ENCODE assay signal across 16 cellular contexts in genomic region chr9:137784641-137785513, GRCh38.
DNase-seq lines count a peak whose midpoint lies in the region; ATAC-seq and TF ChIP-seq lines count a peak whose summit lies in the region.
"Had no signal": no experiment of that assay in that cellular context is flagged by ENCODE, and none has a peak within 500 bp of the region (broad histone marks: within the 10 kb centered on the region; RNA-seq: fewer than 3 reads in every experiment).

No MANE protein-coding gene starts in this region.

- CTCF ChIA-PET in MCF 10A (lab: Yijun Ruan, JAX) = no interaction called here

- H3K9me3 Mint-ChIP-seq in MCF 10A (ENCODE audit: unreplicated experiment) (no peaks in the 10 kb centered on the region), memory B cell (no peaks in the 10 kb centered on the region)

- TF ChIP-seq POLR2A in breast epithelium (IDR thresholded peaks at IDR 0.05) = no peak

- H3K4me3 Mint-ChIP-seq in MCF 10A (ENCODE audit: unreplicated experiment) (no peak overlapping the region), memory B cell (no peak overlapping the region)
- H3K4me3 Mint-ChIP-seq: activated naive CD8-positive, alpha-beta T cell had no signal

- H3K4me1 ChIP-seq in breast epithelium = no peaks in the 10 kb centered on the region
- no peaks in the 10 kb centered on the region for H3K4me1 ChIP-seq in RWPE2 (ENCODE audit: insufficient read depth, poor library complexity, severe bottlenecking)
- H3K4me1 ChIP-seq in upper lobe of right lung = no peaks in the 10 kb centered on the region
- H3K4me1 ChIP-seq: esophagus muscularis mucosa had no signal

- no peak for DNase-seq in MCF 10A (ENCODE audit: unreplicated experiment)
- DNase-seq in breast epithelium (ENCODE audit: low spot score in 2 of 2) = no peak
- DNase-seq in RWPE2 (ENCODE audit: low spot score) = peak; percentile 46
- DNase-seq in memory B cell (ENCODE audit: low spot score in 2 of 2) = no peak
- DNase-seq in upper lobe of right lung = peak; percentile 54
- no peak for DNase-seq in UCSD-AML1 (lab: John Stamatoyannopoulos, UW; ENCODE audit: unreplicated experiment)
- DNase-seq: activated CD4-positive, CD25-positive, alpha-beta regulatory T cell treated with anti-CD3 and anti-CD28 coated beads, Interleukin-2, amount 50 U/mL, for 72 hours; NCI-H526 treated with DMSO at 0.1 percent for 48 hours; occipital lobe; stimulated activated CD4-positive, alpha-beta T cell treated with anti-CD3 and anti-CD28 coated beads, Interleukin-2, amount 100 ng/mL, for 24 hours had no signal

- H3K27ac Mint-ChIP-seq in MCF 10A (ENCODE audit: low read depth, unreplicated experiment) = peak overlapping the region; percentile 31
- peak overlapping the region; percentile 75 for H3K27ac Mint-ChIP-seq in memory B cell
- H3K27ac Mint-ChIP-seq: activated naive CD8-positive, alpha-beta T cell had no signal

- BruUV-seq in MCF 10A (replicated peaks; lab: Mats Ljungman, UMichigan) = no TSS peak

- H3K27me3 Mint-ChIP-seq in MCF 10A (ENCODE audit: insufficient read depth, unreplicated experiment) (no peaks in the 10 kb centered on the region), memory B cell (no peaks in the 10 kb centered on the region)
- H3K27me3 Mint-ChIP-seq: activated naive CD8-positive, alpha-beta T cell had no signal

- H3K36me3 ChIP-seq in breast epithelium = no peaks in the 10 kb centered on the region
- peaks cover 38% of the 10 kb centered on the region for H3K36me3 ChIP-seq in RWPE2 (ENCODE audit: low read depth)
- peaks cover 48% of the 10 kb centered on the region for H3K36me3 ChIP-seq in upper lobe of right lung

- no peaks in the 10 kb centered on the region for H3K27me3 ChIP-seq in breast epithelium
- H3K27me3 ChIP-seq in RWPE2 (ENCODE audit: insufficient read depth, poor library complexity, severe bottlenecking) = no peaks in the 10 kb centered on the region
- no peaks in the 10 kb centered on the region for H3K27me3 ChIP-seq in upper lobe of right lung
- H3K27me3 ChIP-seq: esophagus muscularis mucosa, left lung had no signal

- H3K9me3 ChIP-seq in breast epithelium (no peaks in the 10 kb centered on the region), RWPE2 (ENCODE audit: severe bottlenecking) (no peaks in the 10 kb centered on the region), upper lobe of right lung (no peaks in the 10 kb centered on the region)
- H3K9me3 ChIP-seq: esophagus muscularis mucosa, left lung had no signal

- H3K27ac ChIP-seq in breast epithelium (no peak overlapping the region), RWPE2 (ENCODE audit: poor library complexity, severe bottlenecking) (no peak overlapping the region), upper lobe of right lung (no peak overlapping the region)
- H3K27ac ChIP-seq: esophagus muscularis mucosa, left lung had no signal

- POLR2A ChIA-PET in MCF 10A (lab: Yijun Ruan, JAX) = no interaction called here

- intact Hi-C loops in MCF 10A (cut with micrococcal nuclease) (no loop called here), breast epithelium (cut with DNase I; ENCODE audit: low total_unique reads) (no loop called here), upper lobe of right lung (cut with DNase I) (no loop called here)

- H3K4me1 Mint-ChIP-seq in MCF 10A (ENCODE audit: insufficient read depth, unreplicated experiment) (no peaks in the 10 kb centered on the region), memory B cell (peaks cover 8% of the 10 kb centered on the region)

- H3K36me3 Mint-ChIP-seq in MCF 10A (ENCODE audit: insufficient read depth, unreplicated experiment) (peaks cover 30% of the 10 kb centered on the region), memory B cell (peaks cover 32% of the 10 kb centered on the region)

- ATAC-seq in RWPE2 (ENCODE audit: low read depth) (no peak), memory B cell (ENCODE audit: low read depth) (no peak), upper lobe of right lung (no peak), GM19467 (IDR thresholded peaks at IDR 0.05; ENCODE audit: unreplicated experiment) (no peak), HG03439 (IDR thresholded peaks at IDR 0.05; ENCODE audit: unreplicated experiment) (no peak)
- ATAC-seq: left lung, sciatic nerve had no signal

- no peak overlapping the region for H3K4me3 ChIP-seq in breast epithelium
- H3K4me3 ChIP-seq in RWPE2 (ENCODE audit: severe bottlenecking) = no peak overlapping the region
- H3K4me3 ChIP-seq in upper lobe of right lung = no peak overlapping the region
- H3K4me3 ChIP-seq: esophagus muscularis mucosa, left lung had no signal

- TF ChIP-seq CTCF in MCF 10A (IDR thresholded peaks at IDR 0.05; ENCODE audit: unreplicated experiment) = no peak
- TF ChIP-seq CTCF in breast epithelium (IDR thresholded peaks at IDR 0.05) = no peak
- TF ChIP-seq CTCF in RWPE2 (IDR thresholded peaks at IDR 0.05; ENCODE audit: poor library complexity, severe bottlenecking) = no peak
- TF ChIP-seq CTCF in upper lobe of right lung (IDR thresholded peaks at IDR 0.05) = no peak

Comparison
In these comparisons a context has a peak if more than half of its experiments do, and no peak if none do; other contexts are left out.
1. DNase-seq: peak in RWPE2 (single experiment) and upper lobe of right lung (single experiment); none in MCF 10A (single experiment), breast epithelium (0 of 2), memory B cell (0 of 2) and UCSD-AML1 (single experiment).